3 cellular contexts compared by ENCODE assay signal in the genomic region with DNA sequence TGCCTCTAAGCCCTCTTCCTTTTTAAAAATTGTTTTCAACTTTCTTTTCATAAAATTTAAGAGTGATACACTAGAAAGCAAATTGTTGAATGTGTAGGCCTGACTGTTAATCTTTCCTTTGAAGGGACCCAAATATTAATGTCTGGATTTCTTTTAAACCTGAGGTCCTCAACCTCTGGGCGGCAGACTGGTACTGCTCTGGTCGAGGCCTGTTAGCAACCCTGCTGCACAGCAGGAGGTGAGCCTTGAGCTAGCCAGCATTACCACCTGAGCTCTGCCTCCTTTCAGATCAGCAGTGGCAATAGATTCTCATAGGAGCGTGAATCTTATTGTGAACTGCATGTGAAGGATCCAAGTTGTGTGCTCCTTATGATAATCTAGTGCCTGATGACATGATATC.
TF ChIP-seq lines count a peak whose summit lies in the region.

No MANE protein-coding gene starts in this region.

TF ChIP-seq in WTC11, 78 proteins besides CTCF, POLR2A, EP300 and RAD21 (continues in another document):
- TF ChIP-seq, protein P1, sequence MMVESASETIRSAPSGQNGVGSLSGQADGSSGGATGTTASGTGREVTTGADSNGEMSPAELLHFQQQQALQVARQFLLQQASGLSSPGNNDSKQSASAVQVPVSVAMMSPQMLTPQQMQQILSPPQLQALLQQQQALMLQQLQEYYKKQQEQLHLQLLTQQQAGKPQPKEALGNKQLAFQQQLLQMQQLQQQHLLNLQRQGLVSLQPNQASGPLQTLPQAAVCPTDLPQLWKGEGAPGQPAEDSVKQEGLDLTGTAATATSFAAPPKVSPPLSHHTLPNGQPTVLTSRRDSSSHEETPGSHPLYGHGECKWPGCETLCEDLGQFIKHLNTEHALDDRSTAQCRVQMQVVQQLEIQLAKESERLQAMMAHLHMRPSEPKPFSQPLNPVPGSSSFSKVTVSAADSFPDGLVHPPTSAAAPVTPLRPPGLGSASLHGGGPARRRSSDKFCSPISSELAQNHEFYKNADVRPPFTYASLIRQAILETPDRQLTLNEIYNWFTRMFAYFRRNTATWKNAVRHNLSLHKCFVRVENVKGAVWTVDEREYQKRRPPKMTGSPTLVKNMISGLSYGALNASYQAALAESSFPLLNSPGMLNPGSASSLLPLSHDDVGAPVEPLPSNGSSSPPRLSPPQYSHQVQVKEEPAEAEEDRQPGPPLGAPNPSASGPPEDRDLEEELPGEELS (CRISPR knock-in tag; IDR thresholded peaks at IDR 0.05) = no peak
- TF ChIP-seq, protein P2, sequence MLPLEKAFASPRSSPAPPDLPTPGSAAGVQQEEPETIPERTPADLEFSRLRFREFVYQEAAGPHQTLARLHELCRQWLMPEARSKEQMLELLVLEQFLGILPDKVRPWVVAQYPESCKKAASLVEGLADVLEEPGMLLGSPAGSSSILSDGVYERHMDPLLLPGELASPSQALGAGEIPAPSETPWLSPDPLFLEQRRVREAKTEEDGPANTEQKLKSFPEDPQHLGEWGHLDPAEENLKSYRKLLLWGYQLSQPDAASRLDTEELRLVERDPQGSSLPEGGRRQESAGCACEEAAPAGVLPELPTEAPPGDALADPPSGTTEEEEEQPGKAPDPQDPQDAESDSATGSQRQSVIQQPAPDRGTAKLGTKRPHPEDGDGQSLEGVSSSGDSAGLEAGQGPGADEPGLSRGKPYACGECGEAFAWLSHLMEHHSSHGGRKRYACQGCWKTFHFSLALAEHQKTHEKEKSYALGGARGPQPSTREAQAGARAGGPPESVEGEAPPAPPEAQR (CRISPR knock-in tag; IDR thresholded peaks at IDR 0.05) = no peak
- no peak for TF ChIP-seq JAZF1 (CRISPR knock-in tag; IDR thresholded peaks at IDR 0.05)
- TF ChIP-seq, protein P3, sequence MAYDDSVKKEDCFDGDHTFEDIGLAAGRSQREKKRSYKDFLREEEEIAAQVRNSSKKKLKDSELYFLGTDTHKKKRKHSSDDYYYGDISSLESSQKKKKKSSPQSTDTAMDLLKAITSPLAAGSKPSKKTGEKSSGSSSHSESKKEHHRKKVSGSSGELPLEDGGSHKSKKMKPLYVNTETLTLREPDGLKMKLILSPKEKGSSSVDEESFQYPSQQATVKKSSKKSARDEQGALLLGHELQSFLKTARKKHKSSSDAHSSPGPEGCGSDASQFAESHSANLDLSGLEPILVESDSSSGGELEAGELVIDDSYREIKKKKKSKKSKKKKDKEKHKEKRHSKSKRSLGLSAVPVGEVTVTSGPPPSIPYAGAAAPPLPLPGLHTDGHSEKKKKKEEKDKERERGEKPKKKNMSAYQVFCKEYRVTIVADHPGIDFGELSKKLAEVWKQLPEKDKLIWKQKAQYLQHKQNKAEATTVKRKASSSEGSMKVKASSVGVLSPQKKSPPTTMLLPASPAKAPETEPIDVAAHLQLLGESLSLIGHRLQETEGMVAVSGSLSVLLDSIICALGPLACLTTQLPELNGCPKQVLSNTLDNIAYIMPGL (CRISPR knock-in tag; IDR thresholded peaks at IDR 0.05) = no peak
- no peak for TF ChIP-seq MXD4 (CRISPR knock-in tag; IDR thresholded peaks at IDR 0.05; ENCODE audit: borderline replicate concordance)
- no peak for TF ChIP-seq TCF7 (CRISPR knock-in tag; IDR thresholded peaks at IDR 0.05; ENCODE audit: low read depth)
- no peak for TF ChIP-seq OVOL2 (CRISPR knock-in tag; IDR thresholded peaks at IDR 0.05; ENCODE audit: borderline replicate concordance)
- no peak for TF ChIP-seq RORB (CRISPR knock-in tag; IDR thresholded peaks at IDR 0.05)
- no peak for TF ChIP-seq CREB1 (CRISPR knock-in tag; IDR thresholded peaks at IDR 0.05)
- TF ChIP-seq, protein P4, sequence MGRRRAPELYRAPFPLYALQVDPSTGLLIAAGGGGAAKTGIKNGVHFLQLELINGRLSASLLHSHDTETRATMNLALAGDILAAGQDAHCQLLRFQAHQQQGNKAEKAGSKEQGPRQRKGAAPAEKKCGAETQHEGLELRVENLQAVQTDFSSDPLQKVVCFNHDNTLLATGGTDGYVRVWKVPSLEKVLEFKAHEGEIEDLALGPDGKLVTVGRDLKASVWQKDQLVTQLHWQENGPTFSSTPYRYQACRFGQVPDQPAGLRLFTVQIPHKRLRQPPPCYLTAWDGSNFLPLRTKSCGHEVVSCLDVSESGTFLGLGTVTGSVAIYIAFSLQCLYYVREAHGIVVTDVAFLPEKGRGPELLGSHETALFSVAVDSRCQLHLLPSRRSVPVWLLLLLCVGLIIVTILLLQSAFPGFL (CRISPR knock-in tag; IDR thresholded peaks at IDR 0.05; ENCODE audit: borderline replicate concordance) = no peak

TF ChIP-seq in liver, 16 proteins besides CTCF, POLR2A, EP300 and RAD21 (continued from another document):
- TF ChIP-seq, protein P5, sequence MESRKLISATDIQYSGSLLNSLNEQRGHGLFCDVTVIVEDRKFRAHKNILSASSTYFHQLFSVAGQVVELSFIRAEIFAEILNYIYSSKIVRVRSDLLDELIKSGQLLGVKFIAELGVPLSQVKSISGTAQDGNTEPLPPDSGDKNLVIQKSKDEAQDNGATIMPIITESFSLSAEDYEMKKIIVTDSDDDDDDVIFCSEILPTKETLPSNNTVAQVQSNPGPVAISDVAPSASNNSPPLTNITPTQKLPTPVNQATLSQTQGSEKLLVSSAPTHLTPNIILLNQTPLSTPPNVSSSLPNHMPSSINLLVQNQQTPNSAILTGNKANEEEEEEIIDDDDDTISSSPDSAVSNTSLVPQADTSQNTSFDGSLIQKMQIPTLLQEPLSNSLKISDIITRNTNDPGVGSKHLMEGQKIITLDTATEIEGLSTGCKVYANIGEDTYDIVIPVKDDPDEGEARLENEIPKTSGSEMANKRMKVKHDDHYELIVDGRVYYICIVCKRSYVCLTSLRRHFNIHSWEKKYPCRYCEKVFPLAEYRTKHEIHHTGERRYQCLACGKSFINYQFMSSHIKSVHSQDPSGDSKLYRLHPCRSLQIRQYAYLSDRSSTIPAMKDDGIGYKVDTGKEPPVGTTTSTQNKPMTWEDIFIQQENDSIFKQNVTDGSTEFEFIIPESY (IDR thresholded peaks at IDR 0.05) = no peak
- TF ChIP-seq, protein P6, sequence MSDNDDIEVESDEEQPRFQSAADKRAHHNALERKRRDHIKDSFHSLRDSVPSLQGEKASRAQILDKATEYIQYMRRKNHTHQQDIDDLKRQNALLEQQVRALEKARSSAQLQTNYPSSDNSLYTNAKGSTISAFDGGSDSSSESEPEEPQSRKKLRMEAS (IDR thresholded peaks at IDR 0.05) = no peak
- TF ChIP-seq HNF4A (conservative IDR thresholded peaks at IDR 0.05) = no peak
- no peak for TF ChIP-seq NR2F2 (IDR thresholded peaks at IDR 0.05)
- no peak for TF ChIP-seq EGR1 (IDR thresholded peaks at IDR 0.05; ENCODE audit: low read depth in 2 of 2)
- no peak for TF ChIP-seq HNF4G (IDR thresholded peaks at IDR 0.05)
- no peak for TF ChIP-seq YY1 (IDR thresholded peaks at IDR 0.05)
- TF ChIP-seq FOXA2 (IDR thresholded peaks at IDR 0.05) = no peak
- TF ChIP-seq, protein P7, sequence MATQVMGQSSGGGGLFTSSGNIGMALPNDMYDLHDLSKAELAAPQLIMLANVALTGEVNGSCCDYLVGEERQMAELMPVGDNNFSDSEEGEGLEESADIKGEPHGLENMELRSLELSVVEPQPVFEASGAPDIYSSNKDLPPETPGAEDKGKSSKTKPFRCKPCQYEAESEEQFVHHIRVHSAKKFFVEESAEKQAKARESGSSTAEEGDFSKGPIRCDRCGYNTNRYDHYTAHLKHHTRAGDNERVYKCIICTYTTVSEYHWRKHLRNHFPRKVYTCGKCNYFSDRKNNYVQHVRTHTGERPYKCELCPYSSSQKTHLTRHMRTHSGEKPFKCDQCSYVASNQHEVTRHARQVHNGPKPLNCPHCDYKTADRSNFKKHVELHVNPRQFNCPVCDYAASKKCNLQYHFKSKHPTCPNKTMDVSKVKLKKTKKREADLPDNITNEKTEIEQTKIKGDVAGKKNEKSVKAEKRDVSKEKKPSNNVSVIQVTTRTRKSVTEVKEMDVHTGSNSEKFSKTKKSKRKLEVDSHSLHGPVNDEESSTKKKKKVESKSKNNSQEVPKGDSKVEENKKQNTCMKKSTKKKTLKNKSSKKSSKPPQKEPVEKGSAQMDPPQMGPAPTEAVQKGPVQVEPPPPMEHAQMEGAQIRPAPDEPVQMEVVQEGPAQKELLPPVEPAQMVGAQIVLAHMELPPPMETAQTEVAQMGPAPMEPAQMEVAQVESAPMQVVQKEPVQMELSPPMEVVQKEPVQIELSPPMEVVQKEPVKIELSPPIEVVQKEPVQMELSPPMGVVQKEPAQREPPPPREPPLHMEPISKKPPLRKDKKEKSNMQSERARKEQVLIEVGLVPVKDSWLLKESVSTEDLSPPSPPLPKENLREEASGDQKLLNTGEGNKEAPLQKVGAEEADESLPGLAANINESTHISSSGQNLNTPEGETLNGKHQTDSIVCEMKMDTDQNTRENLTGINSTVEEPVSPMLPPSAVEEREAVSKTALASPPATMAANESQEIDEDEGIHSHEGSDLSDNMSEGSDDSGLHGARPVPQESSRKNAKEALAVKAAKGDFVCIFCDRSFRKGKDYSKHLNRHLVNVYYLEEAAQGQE (IDR thresholded peaks at IDR 0.05) = no peak
- no peak for TF ChIP-seq SP1 (IDR thresholded peaks at IDR 0.05)
- TF ChIP-seq GABPA (IDR thresholded peaks at IDR 0.05 in 1 of 2, conservative IDR thresholded peaks at IDR 0.05 in 1 of 2) = no peak
- TF ChIP-seq JUND (IDR thresholded peaks at IDR 0.05) = no peak

TF ChIP-seq in SK-N-SH treated with all-trans-retinoic acid at 6 μM for 48 hours, 23 proteins besides CTCF, POLR2A, EP300 and RAD21 (continued from another document):
- TF ChIP-seq, protein P8, sequence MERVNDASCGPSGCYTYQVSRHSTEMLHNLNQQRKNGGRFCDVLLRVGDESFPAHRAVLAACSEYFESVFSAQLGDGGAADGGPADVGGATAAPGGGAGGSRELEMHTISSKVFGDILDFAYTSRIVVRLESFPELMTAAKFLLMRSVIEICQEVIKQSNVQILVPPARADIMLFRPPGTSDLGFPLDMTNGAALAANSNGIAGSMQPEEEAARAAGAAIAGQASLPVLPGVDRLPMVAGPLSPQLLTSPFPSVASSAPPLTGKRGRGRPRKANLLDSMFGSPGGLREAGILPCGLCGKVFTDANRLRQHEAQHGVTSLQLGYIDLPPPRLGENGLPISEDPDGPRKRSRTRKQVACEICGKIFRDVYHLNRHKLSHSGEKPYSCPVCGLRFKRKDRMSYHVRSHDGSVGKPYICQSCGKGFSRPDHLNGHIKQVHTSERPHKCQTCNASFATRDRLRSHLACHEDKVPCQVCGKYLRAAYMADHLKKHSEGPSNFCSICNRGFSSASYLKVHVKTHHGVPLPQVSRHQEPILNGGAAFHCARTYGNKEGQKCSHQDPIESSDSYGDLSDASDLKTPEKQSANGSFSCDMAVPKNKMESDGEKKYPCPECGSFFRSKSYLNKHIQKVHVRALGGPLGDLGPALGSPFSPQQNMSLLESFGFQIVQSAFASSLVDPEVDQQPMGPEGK (CRISPR knock-in tag; IDR thresholded peaks at IDR 0.05; ENCODE audit: borderline replicate concordance) = no peak
- no peak for TF ChIP-seq TOX (CRISPR knock-in tag; IDR thresholded peaks at IDR 0.05; ENCODE audit: borderline replicate concordance)
- TF ChIP-seq SNAI2 (CRISPR knock-in tag; IDR thresholded peaks at IDR 0.05) = no peak
- TF ChIP-seq CSDC2 (CRISPR knock-in tag; IDR thresholded peaks at IDR 0.05) = no peak
- TF ChIP-seq ZNF565 (CRISPR knock-in tag; conservative IDR thresholded peaks at IDR 0.05; ENCODE audit: low read depth) = no peak
- no peak for TF ChIP-seq TCF4 (CRISPR knock-in tag; IDR thresholded peaks at IDR 0.05; ENCODE audit: borderline replicate concordance)
- TF ChIP-seq OSR1 (CRISPR knock-in tag; IDR thresholded peaks at IDR 0.05) = no peak
